Comparison of ENCODE assay signal across 8 cellular contexts in genomic region chr21:6126976-6127732, GRCh38.
A peak's percentile ranks its signal among the peaks of the same experiment; 100 is the strongest.
DNase-seq lines count a peak whose midpoint lies in the region; ATAC-seq, FAIRE-seq and TF ChIP-seq lines count a peak whose summit lies in the region.
"Not testable (repeated sequence)": the region's sequence is repeated elsewhere in the genome, so short reads cannot be mapped to it uniquely, and the experiment has no call there.

No MANE protein-coding gene starts in this region.

- not testable (repeated sequence) for H3K79me2 ChIP-seq in K562 (ENCODE audit: control insufficient read depth, insufficient read depth, low read length)

- not testable (repeated sequence) for H3K36me3 Mint-ChIP-seq in CD4-positive, alpha-beta T cell (ENCODE audit: low read depth); activated B cell treated with CpG ODN at 0.5 μM for 24 hours (ENCODE audit: low read depth); natural killer cell treated with Interleukin-12 subunit alpha and Interleukin-12 subunit beta and Interleukin-15 and Interleukin-18, amount 100 ng/mL, for 72 hours

- not testable (repeated sequence) for H3K27me3 Mint-ChIP-seq in CD4-positive, alpha-beta T cell; activated B cell treated with CpG ODN at 0.5 μM for 24 hours; natural killer cell treated with Interleukin-12 subunit alpha and Interleukin-12 subunit beta and Interleukin-15 and Interleukin-18, amount 100 ng/mL, for 72 hours; stimulated activated naive CD8-positive, alpha-beta T cell treated with anti-CD3 and anti-CD28 coated beads, Interleukin-15, amount 100 ng/mL, for 72 hours

- BruUV-seq in K562 (replicated peaks; lab: Mats Ljungman, UMichigan) = not testable (repeated sequence)

- not testable (repeated sequence) for H3K27me3 ChIP-seq in CD4-positive, alpha-beta T cell (ENCODE audit: control insufficient read depth, insufficient read depth, low read length); K562 (ENCODE audit: control insufficient read depth in 2 of 2, insufficient read depth in 2 of 2, low read length in 2 of 2)

- H4K20me1 ChIP-seq in K562 (replicated peaks; ENCODE audit: control insufficient read depth, insufficient read depth, low read length) = not testable (repeated sequence)

- not testable (repeated sequence) for H3K4me1 ChIP-seq in K562 (replicated peaks in 1 of 2; ENCODE audit: control insufficient read depth in 2 of 2, insufficient read depth in 2 of 2, low read length in 2 of 2)

- H3K4me1 Mint-ChIP-seq in CD4-positive, alpha-beta T cell (ENCODE audit: low read depth); activated B cell treated with CpG ODN at 0.5 μM for 24 hours; natural killer cell treated with Interleukin-12 subunit alpha and Interleukin-12 subunit beta and Interleukin-15 and Interleukin-18, amount 100 ng/mL, for 72 hours (ENCODE audit: low read depth in 2 of 2); stimulated activated naive CD8-positive, alpha-beta T cell treated with anti-CD3 and anti-CD28 coated beads, Interleukin-15, amount 100 ng/mL, for 72 hours: not testable (repeated sequence)

- POLR2A ChIA-PET in CD4-positive, alpha-beta T cell (lab: Charles Lee); activated B cell treated with CpG ODN at 0.5 μM for 24 hours (lab: Charles Lee); K562 (lab: Yijun Ruan, JAX): not testable (repeated sequence)

- not testable (repeated sequence) for H3K4me3 ChIP-seq in K562

- H2AFZ ChIP-seq in K562 (ENCODE audit: low read depth, low read length) = not testable (repeated sequence)

- FAIRE-seq in K562 (lab: Jason Lieb, UNC) = not testable (repeated sequence)

- not testable (repeated sequence) for H3K27ac Mint-ChIP-seq in CD4-positive, alpha-beta T cell; activated B cell treated with CpG ODN at 0.5 μM for 24 hours; natural killer cell treated with Interleukin-12 subunit alpha and Interleukin-12 subunit beta and Interleukin-15 and Interleukin-18, amount 100 ng/mL, for 72 hours; stimulated activated naive CD8-positive, alpha-beta T cell treated with anti-CD3 and anti-CD28 coated beads, Interleukin-15, amount 100 ng/mL, for 72 hours

- not testable (repeated sequence) for H3K9ac ChIP-seq in K562 (ENCODE audit: insufficient read depth in 1 of 2, low read depth in 2 of 2, low read length in 2 of 2)

- H3K9me1 ChIP-seq in K562 (ENCODE audit: control insufficient read depth, insufficient read depth, low read length) = not testable (repeated sequence)

- H3K27ac ChIP-seq in CD4-positive, alpha-beta T cell (ENCODE audit: low read depth, low read length); K562 (ENCODE audit: extremely low read depth, low read depth, low read length): not testable (repeated sequence)

- H3K36me3 ChIP-seq in K562 (ENCODE audit: control insufficient read depth, insufficient read depth, low read length) = not testable (repeated sequence)

- not testable (repeated sequence) for TF ChIP-seq POLR2A in K562 (conservative IDR thresholded peaks at IDR 0.05)

- in situ Hi-C loops in K562 (cut with MboI) = not testable (repeated sequence)

- H3K4me2 ChIP-seq in K562 (ENCODE audit: insufficient read depth, low read length) = not testable (repeated sequence)

- H3K9me3 Mint-ChIP-seq in CD4-positive, alpha-beta T cell; activated B cell treated with CpG ODN at 0.5 μM for 24 hours; natural killer cell treated with Interleukin-12 subunit alpha and Interleukin-12 subunit beta and Interleukin-15 and Interleukin-18, amount 100 ng/mL, for 72 hours; stimulated activated naive CD8-positive, alpha-beta T cell treated with anti-CD3 and anti-CD28 coated beads, Interleukin-15, amount 100 ng/mL, for 72 hours: not testable (repeated sequence)

- not testable (repeated sequence) for TF ChIP-seq EP300 in K562 (IDR thresholded peaks at IDR 0.05; ENCODE audit: low read length)

- not testable (repeated sequence) for H3K9me3 ChIP-seq in CD4-positive, alpha-beta T cell (ENCODE audit: control insufficient read depth, low read length); K562 (replicated peaks; ENCODE audit: control insufficient read depth, insufficient read depth, low read depth, low read length)

- ATAC-seq in CD4-positive, alpha-beta T cell (ENCODE audit: poor library complexity) = peak; percentile 22
- ATAC-seq in GM21576 (IDR thresholded peaks at IDR 0.05; ENCODE audit: unreplicated experiment) (peak; percentile 61), HG03342 (IDR thresholded peaks at IDR 0.05; ENCODE audit: unreplicated experiment) (peak; percentile 66), activated B cell treated with CpG ODN at 0.5 μM for 24 hours (ENCODE audit: low read depth) (peak; percentile 89), K562 (peak; percentile 60)
- peak; percentile 66 for ATAC-seq in natural killer cell treated with Interleukin-12 subunit alpha and Interleukin-12 subunit beta and Interleukin-15 and Interleukin-18, amount 100 ng/mL, for 72 hours
- ATAC-seq in stimulated activated naive CD8-positive, alpha-beta T cell treated with anti-CD3 and anti-CD28 coated beads, Interleukin-15, amount 100 ng/mL, for 72 hours = peak; percentile 65

- not testable (repeated sequence) for TF ChIP-seq RAD21 in K562 (CRISPR knock-in tag; conservative IDR thresholded peaks at IDR 0.05 in 1 of 2, IDR thresholded peaks at IDR 0.05 in 1 of 2)

- 24% methylated on average over 10 of the region's 43 CpGs for WGBS in K562 (ENCODE audit: insufficient coverage, low coverage, missing lambda C conversion rate)

- CTCF ChIA-PET in CD4-positive, alpha-beta T cell (lab: Charles Lee); activated B cell treated with CpG ODN at 0.5 μM for 24 hours (lab: Charles Lee); K562 (lab: Yijun Ruan, JAX; ENCODE audit: low intra/inter-chr PET ratio): not testable (repeated sequence)

- H3K4me3 Mint-ChIP-seq in CD4-positive, alpha-beta T cell; activated B cell treated with CpG ODN at 0.5 μM for 24 hours; natural killer cell treated with Interleukin-12 subunit alpha and Interleukin-12 subunit beta and Interleukin-15 and Interleukin-18, amount 100 ng/mL, for 72 hours; stimulated activated naive CD8-positive, alpha-beta T cell treated with anti-CD3 and anti-CD28 coated beads, Interleukin-15, amount 100 ng/mL, for 72 hours: not testable (repeated sequence)

- not testable (repeated sequence) for DNase-seq in CD4-positive, alpha-beta T cell; activated B cell treated with CpG ODN at 0.5 μM for 24 hours; K562 (ENCODE audit: extremely low read depth in 1 of 4, low spot score in 3 of 4); natural killer cell treated with Interleukin-12 subunit alpha and Interleukin-12 subunit beta and Interleukin-15 and Interleukin-18, amount 100 ng/mL, for 72 hours (ENCODE audit: low spot score); stimulated activated naive CD8-positive, alpha-beta T cell treated with anti-CD3 and anti-CD28 coated beads, Interleukin-15, amount 100 ng/mL, for 72 hours
- DNase-seq in islet precursor cell = peak; percentile 20

- intact Hi-C loops in CD4-positive, alpha-beta T cell (cut with DNase I, micrococcal nuclease); activated B cell treated with CpG ODN at 0.5 μM for 24 hours (cut with micrococcal nuclease); K562 (cut with micrococcal nuclease): not testable (repeated sequence)

- TF ChIP-seq CTCF in CD4-positive, alpha-beta T cell (IDR thresholded peaks at IDR 0.05); activated B cell treated with CpG ODN at 0.5 μM for 24 hours (IDR thresholded peaks at IDR 0.05); K562 (IDR thresholded peaks at IDR 0.05 in 2 of 3, conservative IDR thresholded peaks at IDR 0.05 in 1 of 3; ENCODE audit: insufficient read depth in 2 of 3, low read depth in 1 of 3, low read length in 3 of 3): not testable (repeated sequence)

Comparison
In these comparisons a context has a peak if more than half of its experiments do, and no peak if none do; other contexts are left out.
1. ATAC-seq: peak in every context shown above with its lines; median percentile 89 in activated B cell treated with CpG ODN at 0.5 μM for 24 hours; 66 in HG03342; 66 in natural killer cell treated with Interleukin-12 subunit alpha and Interleukin-12 subunit beta and Interleukin-15 and Interleukin-18, amount 100 ng/mL, for 72 hours; 65 in stimulated activated naive CD8-positive, alpha-beta T cell treated with anti-CD3 and anti-CD28 coated beads, Interleukin-15, amount 100 ng/mL, for 72 hours; 61 in GM21576; 60 in K562; 22 in CD4-positive, alpha-beta T cell.